Comparison of ENCODE assay signal across 8 cellular contexts in genomic region chr22:42270178-42270511, GRCh38. TPM values are rescaled to one million over a fixed set of nuclear protein-coding genes. Genes with fewer than 3 reads are reported as not detected.
A peak's percentile ranks its signal among the peaks of the same experiment; 100 is the strongest.
DNase-seq lines count a peak whose midpoint lies in the region; ATAC-seq and TF ChIP-seq lines count a peak whose summit lies in the region.

No MANE protein-coding gene starts in this region.

- H3K36me3 Mint-ChIP-seq in nephron progenitor cell (ENCODE audit: low read depth): no peaks in the 10 kb centered on the region

- H3K27me3 Mint-ChIP-seq in nephron progenitor cell (ENCODE audit: low read depth, poor library complexity): peaks cover 11% of the 10 kb centered on the region

- H3K36me3 ChIP-seq in WERI-Rb-1: peaks cover 23% of the 10 kb centered on the region
- H3K36me3 ChIP-seq in esophagus (ENCODE audit: control insufficient read depth in 2 of 2, insufficient read depth in 2 of 2, low read length in 1 of 2): no peaks in the 10 kb centered on the region

- H3K27ac Mint-ChIP-seq in nephron progenitor cell: no peak overlapping the region

- DNase-seq in WERI-Rb-1: peak; percentile 57
- DNase-seq in nephron progenitor cell: no peak
- DNase-seq in SHP77 treated with DMSO at 0.1 percent for 48 hours (lab: John Stamatoyannopoulos, UW): no peak
- no peak for DNase-seq in LoVo (ENCODE audit: low spot score)

- peak; percentile 31 for ATAC-seq in GM18907 (IDR thresholded peaks at IDR 0.05; ENCODE audit: unreplicated experiment)
- peak; percentile 36 for ATAC-seq in HG03159 (IDR thresholded peaks at IDR 0.05; ENCODE audit: unreplicated experiment)

- H3K27me3 ChIP-seq in WERI-Rb-1 (ENCODE audit: insufficient read depth, low read depth, severe bottlenecking) (no peaks in the 10 kb centered on the region), esophagus (ENCODE audit: control insufficient read depth in 1 of 2, insufficient read depth in 2 of 2, low read length in 2 of 2) (no peaks in the 10 kb centered on the region)

- H3K4me3 Mint-ChIP-seq in nephron progenitor cell: peak overlapping the region; percentile 73

- peaks cover 49% of the 10 kb centered on the region for H3K4me1 Mint-ChIP-seq in nephron progenitor cell

- WGBS in esophagus, 2 donors: 0 to 1% methylated on average over 20 to 37 of the region's 37 CpGs

- peaks cover 2 to 3% of the 10 kb centered on the region in 2 donors for H3K4me1 ChIP-seq in esophagus (ENCODE audit: control insufficient read depth in 2 of 2, insufficient read depth in 2 of 2, low read length in 1 of 2)

- TF ChIP-seq CTCF in 22Rv1 (IDR thresholded peaks at IDR 0.05) (no peak), WERI-Rb-1 (IDR thresholded peaks at IDR 0.05; ENCODE audit: low read depth, low read length) (no peak), nephron progenitor cell (IDR thresholded peaks at IDR 0.05) (no peak)

- H3K9me3 ChIP-seq in WERI-Rb-1 (ENCODE audit: severe bottlenecking) (no peaks in the 10 kb centered on the region), esophagus (ENCODE audit: control insufficient read depth in 2 of 2, insufficient read depth in 1 of 2, low read depth in 1 of 2, low read length in 1 of 2) (no peaks in the 10 kb centered on the region)

- peak overlapping the region; percentile 90 for H3K27ac ChIP-seq in 22Rv1
- H3K27ac ChIP-seq in WERI-Rb-1: peak overlapping the region; percentile 86
- H3K27ac ChIP-seq in esophagus (ENCODE audit: low read depth in 2 of 2, low read length in 1 of 2): peak overlapping the region; percentile 87 to 95

- H3K4me3 ChIP-seq in WERI-Rb-1 (ENCODE audit: low read depth, low read length) (peak overlapping the region; percentile 92), esophagus (ENCODE audit: low read depth in 1 of 2, low read length in 2 of 2) (peak overlapping the region; percentile 81 to 96)

- H3K9me3 Mint-ChIP-seq in nephron progenitor cell: no peaks in the 10 kb centered on the region

RNA-seq across cellular contexts. Expression of gene TCF20, which starts 0.3 kb away (rescaled TPM):
- 10 to 100 TPM; 14.5 to 15.0 TPM for polyA plus RNA-seq in esophagus
